9 cellular contexts compared by ENCODE assay signal in genomic region chr12:96906498-96906848, GRCh38. TPM values are rescaled to one million over a fixed set of nuclear protein-coding genes. Genes with fewer than 3 reads are reported as not detected.
DNase-seq lines count a peak whose midpoint lies in the region; ATAC-seq, FAIRE-seq and TF ChIP-seq lines count a peak whose summit lies in the region.
"Had no signal": no experiment of that assay in that cellular context is flagged by ENCODE, and none has a peak within 500 bp of the region (broad histone marks: within the 10 kb centered on the region; RNA-seq: fewer than 3 reads in every experiment).

No MANE protein-coding gene starts in this region.

- no peaks in the 10 kb centered on the region for H3K9me3 ChIP-seq in kidney (ENCODE audit: control insufficient read depth in 1 of 2, low read length in 2 of 2)

- H3K9me3 Mint-ChIP-seq in T-helper 2 cell treated with Interferon-gamma antibody and Interleukin-4, amounts not matched to agents 5 μg/mL and 100 μg/mL, for 36 hours = no peaks in the 10 kb centered on the region
- H3K9me3 Mint-ChIP-seq in activated naive CD8-positive, alpha-beta T cell treated with anti-CD3 and anti-CD28 coated beads for 36 hours = no peaks in the 10 kb centered on the region

- no peaks in the 10 kb centered on the region for H3K36me3 ChIP-seq in kidney (ENCODE audit: control insufficient read depth in 1 of 2, insufficient read depth in 2 of 2, low read length in 2 of 2)

- no peak for FAIRE-seq in kidney (lab: Jason Lieb, UNC)
- FAIRE-seq: RCC 7860 had no signal

- no peak for ATAC-seq in HG02763 (IDR thresholded peaks at IDR 0.05; ENCODE audit: unreplicated experiment)
- ATAC-seq in GM19452 (IDR thresholded peaks at IDR 0.05; ENCODE audit: unreplicated experiment) = no peak
- no peak for ATAC-seq in GM18870 (IDR thresholded peaks at IDR 0.05; ENCODE audit: unreplicated experiment)

- TF ChIP-seq CTCF in kidney (IDR thresholded peaks at IDR 0.05; ENCODE audit: borderline replicate concordance, extremely low read depth, insufficient read depth) = no peak

- H3K36me3 Mint-ChIP-seq in T-helper 2 cell treated with Interferon-gamma antibody and Interleukin-4, amounts not matched to agents 5 μg/mL and 100 μg/mL, for 36 hours (ENCODE audit: low read depth) = peaks cover 25% of the 10 kb centered on the region
- peaks cover 25% of the 10 kb centered on the region for H3K36me3 Mint-ChIP-seq in activated naive CD8-positive, alpha-beta T cell treated with anti-CD3 and anti-CD28 coated beads for 36 hours

- H3K9ac ChIP-seq in kidney (ENCODE audit: low read length in 2 of 2) = peak overlapping the region; percentile 74 to 93

- H3K27me3 Mint-ChIP-seq in T-helper 2 cell treated with Interferon-gamma antibody and Interleukin-4, amounts not matched to agents 5 μg/mL and 100 μg/mL, for 36 hours (ENCODE audit: low read depth) = peaks cover 12% of the 10 kb centered on the region
- H3K27me3 Mint-ChIP-seq in activated naive CD8-positive, alpha-beta T cell treated with anti-CD3 and anti-CD28 coated beads for 36 hours = peaks cover 3% of the 10 kb centered on the region

- H3K4me1 Mint-ChIP-seq in T-helper 2 cell treated with Interferon-gamma antibody and Interleukin-4, amounts not matched to agents 5 μg/mL and 100 μg/mL, for 36 hours (ENCODE audit: low read depth) = peaks cover 40% of the 10 kb centered on the region
- peaks cover 40% of the 10 kb centered on the region for H3K4me1 Mint-ChIP-seq in activated naive CD8-positive, alpha-beta T cell treated with anti-CD3 and anti-CD28 coated beads for 36 hours

- H3K4me1 ChIP-seq in kidney (ENCODE audit: control insufficient read depth in 1 of 2, insufficient read depth in 1 of 2, low read depth in 1 of 2, low read length in 2 of 2) = peaks cover 8 to 14% of the 10 kb centered on the region in 2 donors

- H3K27ac Mint-ChIP-seq in T-helper 2 cell treated with Interferon-gamma antibody and Interleukin-4, amounts not matched to agents 5 μg/mL and 100 μg/mL, for 36 hours = peak overlapping the region; percentile 98
- H3K27ac Mint-ChIP-seq in activated naive CD8-positive, alpha-beta T cell treated with anti-CD3 and anti-CD28 coated beads for 36 hours = peak overlapping the region; percentile 96

- intact Hi-C loops in kidney (cut with DNase I) = no loop called here

- DNase-seq in T-helper 2 cell treated with Interferon-gamma antibody and Interleukin-4, amounts not matched to agents 5 μg/mL and 100 μg/mL, for 36 hours (ENCODE audit: low spot score) = peak; percentile 18
- no peak for DNase-seq in T-helper 2 cell
- DNase-seq in activated naive CD8-positive, alpha-beta T cell treated with anti-CD3 and anti-CD28 coated beads for 36 hours = no peak
- no peak for DNase-seq in kidney
- DNase-seq in substantia nigra (lab: John Stamatoyannopoulos, UW) = peak in 4 of 49 donors; percentile 3 to 22 (median 14)

- peak overlapping the region; percentile 90 for H3K4me3 Mint-ChIP-seq in T-helper 2 cell treated with Interferon-gamma antibody and Interleukin-4, amounts not matched to agents 5 μg/mL and 100 μg/mL, for 36 hours
- H3K4me3 Mint-ChIP-seq in activated naive CD8-positive, alpha-beta T cell treated with anti-CD3 and anti-CD28 coated beads for 36 hours = peak overlapping the region; percentile 94

- peak overlapping the region; percentile 100 for H3K4me3 ChIP-seq in kidney (ENCODE audit: low read length in 2 of 2)

- H3K27ac ChIP-seq in kidney (ENCODE audit: low read depth in 2 of 2, low read length in 2 of 2) (peak overlapping the region; percentile 67 to 82), substantia nigra (ENCODE audit: low read depth, low read length, poor library complexity, severe bottlenecking) (peak overlapping the region; percentile 63)

RNA-seq across cellular contexts. Expression of gene NEDD1, which starts 0.6 kb away (rescaled TPM):
- 10 to 100 TPM; 46.2 to 47.6 TPM for total RNA-seq in activated naive CD8-positive, alpha-beta T cell treated with anti-CD3 and anti-CD28 coated beads for 36 hours
- 14.3 TPM for total RNA-seq in kidney
- 4.2 TPM for polyA plus RNA-seq in kidney (ENCODE audit: insufficient read depth, low read depth, low replicate concordance)
